In the genomic region with DNA sequence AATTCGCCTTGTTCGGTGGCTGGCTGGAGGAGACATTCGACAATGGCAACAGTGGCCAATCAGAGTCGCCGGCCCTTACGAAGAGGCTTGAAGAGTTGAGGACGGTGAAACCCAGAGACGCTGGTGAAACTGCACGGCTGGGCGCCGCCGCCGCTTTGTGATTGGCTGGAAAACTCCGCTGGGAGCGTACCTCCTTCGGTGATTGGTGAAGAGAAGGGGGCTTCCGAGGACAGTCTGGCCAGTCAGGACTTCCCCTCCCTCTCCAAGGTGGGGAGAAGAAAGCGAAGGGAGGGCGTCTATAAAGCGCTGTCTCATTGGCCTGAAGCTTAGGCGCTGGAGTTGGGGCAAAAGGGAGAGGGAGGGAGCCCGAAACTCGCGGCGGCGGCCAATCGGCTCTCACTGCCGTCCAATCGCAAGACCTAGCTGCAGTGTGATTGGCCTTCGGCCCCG, we compare ENCODE assay signal across 8 cellular contexts. TPM values are rescaled to one million over a fixed set of nuclear protein-coding genes. Genes with fewer than 3 reads are reported as not detected.
A peak's percentile ranks its signal among the peaks of the same experiment; 100 is the strongest.
DNase-seq lines count a peak whose midpoint lies in the region; ATAC-seq, FAIRE-seq and TF ChIP-seq lines count a peak whose summit lies in the region.

No MANE protein-coding gene starts in this region.

- H3K9me3 ChIP-seq in SK-N-SH (no peaks in the 10 kb centered on the region), smooth muscle cell (replicated peaks; ENCODE audit: low read depth) (no peaks in the 10 kb centered on the region)

- H3K27ac Mint-ChIP-seq in central memory CD8-positive, alpha-beta T cell (ENCODE audit: low read depth) = no peak overlapping the region

- H3K4me2 ChIP-seq in SK-N-SH (peak overlapping the region; percentile 85; the same call in 1 of the 2 replicates), smooth muscle cell (peak overlapping the region; percentile 89)

- no peaks in the 10 kb centered on the region for H3K9me3 Mint-ChIP-seq in central memory CD8-positive, alpha-beta T cell

- WGBS in SK-N-SH (ENCODE audit: low lambda C conversion rate) = under 1% methylated on average over 25 of the region's 31 CpGs
- WGBS in smooth muscle cell (ENCODE audit: low lambda C conversion rate) = under 1% methylated on average over 31 of the region's 31 CpGs

- ATAC-seq in HG02798 (IDR thresholded peaks at IDR 0.05; ENCODE audit: poor library complexity, unreplicated experiment) = peak; percentile 72
- peak; percentile 67 for ATAC-seq in central memory CD8-positive, alpha-beta T cell (replicated peaks; ENCODE audit: extremely low read depth, poor library complexity, severe bottlenecking)

- H3K27me3 ChIP-seq in SK-N-SH (ENCODE audit: insufficient read depth) (no peaks in the 10 kb centered on the region), smooth muscle cell (ENCODE audit: low read depth) (no peaks in the 10 kb centered on the region)

- H3K36me3 Mint-ChIP-seq in central memory CD8-positive, alpha-beta T cell (ENCODE audit: insufficient read depth) = peaks cover 25% of the 10 kb centered on the region

- CTCF ChIA-PET in SK-N-SH (lab: Yijun Ruan, JAX) = interaction anchor here (1.2 to 2.0 kb wide), 4 partner anchors 203 to 323 kb away, joined by 3 to 13 read pairs (median 4); no protein-coding TSS in a partner anchor

- H3K27me3 Mint-ChIP-seq in central memory CD8-positive, alpha-beta T cell = no peaks in the 10 kb centered on the region

- POLR2A ChIA-PET in SK-N-SH (lab: Yijun Ruan, JAX) = interaction anchor here (0.6 to 3.2 kb wide), 13 partner anchors 14 to 762 kb away, joined by 3 to 28 read pairs (median 3); a partner anchor contains a TSS

- H3K79me2 ChIP-seq in SK-N-SH (ENCODE audit: insufficient read depth) (peaks cover 80% of the 10 kb centered on the region), smooth muscle cell (ENCODE audit: low read depth) (peaks cover 64% of the 10 kb centered on the region)

- peak; percentile 100 for FAIRE-seq in A204.1 (lab: Jason Lieb, UNC)

- peaks cover 28% of the 10 kb centered on the region for H3K4me1 Mint-ChIP-seq in central memory CD8-positive, alpha-beta T cell

- no peak overlapping the region for H3K4me3 Mint-ChIP-seq in central memory CD8-positive, alpha-beta T cell

- DNase-seq in NCI-H1105 treated with DMSO at 0.1 percent for 48 hours (lab: John Stamatoyannopoulos, UW) (peak; percentile 100), SK-N-SH (peak; percentile 90), inferior parietal cortex (ENCODE audit: extremely low spot score) (peak; percentile 100), smooth muscle cell (lab: John Stamatoyannopoulos, UW; ENCODE audit: unreplicated experiment) (peak; percentile 100)
- DNase-seq in central memory CD8-positive, alpha-beta T cell (ENCODE audit: low spot score in 2 of 2) = no peak

- no peaks in the 10 kb centered on the region for H3K9me2 ChIP-seq in SK-N-SH

- H2AFZ ChIP-seq in SK-N-SH (ENCODE audit: low read depth) (no peak overlapping the region), smooth muscle cell (ENCODE audit: low read depth) (no peak overlapping the region)

- peak in 1 of 2 experiments; percentile 58; a peak in 2 of 4 replicates for TF ChIP-seq EP300 in SK-N-SH (IDR thresholded peaks at IDR 0.05; ENCODE audit: borderline replicate concordance in 1 of 2, low read depth in 1 of 2, low read length in 1 of 2)

- H3K9ac ChIP-seq in SK-N-SH = peak overlapping the region; percentile 100
- H3K9ac ChIP-seq in smooth muscle cell (ENCODE audit: low read depth) = peak overlapping the region; percentile 99

- H3F3A ChIP-seq in SK-N-SH (replicated peaks; ENCODE audit: insufficient read depth) (peaks cover 8% of the 10 kb centered on the region), smooth muscle cell (ENCODE audit: low read depth) (no peaks in the 10 kb centered on the region)

- H3K4me3 ChIP-seq in GM12875 (ENCODE audit: low read depth, low read length) (peak overlapping the region; percentile 79), SK-N-SH (ENCODE audit: low read depth in 2 of 2, low read length in 1 of 2) (peak overlapping the region; percentile 73 to 95), smooth muscle cell (peak overlapping the region; percentile 98)

- TF ChIP-seq RAD21 in SK-N-SH (IDR thresholded peaks at IDR 0.05; ENCODE audit: low read length) = 0 out of 2 replicates have a peak, but pooled peaks have one; percentile 2

- H3K4me1 ChIP-seq in SK-N-SH (ENCODE audit: control insufficient read depth in 1 of 2, insufficient read depth in 2 of 2, low read depth in 1 of 2, low read length in 1 of 2) (peaks cover 8 to 10% of the 10 kb centered on the region in 2 experiments; a peak in 2 of 4 replicates), smooth muscle cell (ENCODE audit: low read depth) (peaks cover 39% of the 10 kb centered on the region)

- H3K36me3 ChIP-seq in SK-N-SH (replicated peaks in 1 of 2; ENCODE audit: control insufficient read depth in 1 of 2, insufficient read depth in 2 of 2, low read length in 1 of 2) = peaks cover 3 to 8% of the 10 kb centered on the region in 2 experiments
- no peaks in the 10 kb centered on the region for H3K36me3 ChIP-seq in smooth muscle cell (ENCODE audit: low read depth)

- TF ChIP-seq CTCF in GM12875 (IDR thresholded peaks at IDR 0.05; ENCODE audit: borderline replicate concordance, insufficient read depth, low read depth, low read length) = no peak
- no peak for TF ChIP-seq CTCF in SK-N-SH (IDR thresholded peaks at IDR 0.05)
- TF ChIP-seq CTCF in smooth muscle cell (IDR thresholded peaks at IDR 0.05; ENCODE audit: borderline replicate concordance, insufficient read depth, poor library complexity, severe bottlenecking) = no peak

- peak overlapping the region; percentile 99 to 100 for H3K27ac ChIP-seq in SK-N-SH (ENCODE audit: low read depth in 2 of 2, low read length in 1 of 2)
- peak overlapping the region; percentile 100 for H3K27ac ChIP-seq in smooth muscle cell (ENCODE audit: low read depth)

- peaks cover 38% of the 10 kb centered on the region for H4K20me1 ChIP-seq in SK-N-SH (ENCODE audit: insufficient read depth)
- peaks cover 38% of the 10 kb centered on the region for H4K20me1 ChIP-seq in smooth muscle cell (ENCODE audit: low read depth)

TF ChIP-seq in SK-N-SH, 30 proteins besides CTCF, POLR2A, EP300 and RAD21 (continues in another document):
- TF ChIP-seq YY1 (IDR thresholded peaks at IDR 0.05; ENCODE audit: low read depth) = no peak
- TF ChIP-seq MXI1 (IDR thresholded peaks at IDR 0.05; ENCODE audit: low read depth, low read length) = peak; percentile 55; the same call in 1 of the 2 replicates
- TF ChIP-seq SIN3A (IDR thresholded peaks at IDR 0.05; ENCODE audit: borderline replicate concordance, low read depth, low read length) = no peak
- no peak for TF ChIP-seq ELF1 (IDR thresholded peaks at IDR 0.05)
- TF ChIP-seq, protein P1, sequence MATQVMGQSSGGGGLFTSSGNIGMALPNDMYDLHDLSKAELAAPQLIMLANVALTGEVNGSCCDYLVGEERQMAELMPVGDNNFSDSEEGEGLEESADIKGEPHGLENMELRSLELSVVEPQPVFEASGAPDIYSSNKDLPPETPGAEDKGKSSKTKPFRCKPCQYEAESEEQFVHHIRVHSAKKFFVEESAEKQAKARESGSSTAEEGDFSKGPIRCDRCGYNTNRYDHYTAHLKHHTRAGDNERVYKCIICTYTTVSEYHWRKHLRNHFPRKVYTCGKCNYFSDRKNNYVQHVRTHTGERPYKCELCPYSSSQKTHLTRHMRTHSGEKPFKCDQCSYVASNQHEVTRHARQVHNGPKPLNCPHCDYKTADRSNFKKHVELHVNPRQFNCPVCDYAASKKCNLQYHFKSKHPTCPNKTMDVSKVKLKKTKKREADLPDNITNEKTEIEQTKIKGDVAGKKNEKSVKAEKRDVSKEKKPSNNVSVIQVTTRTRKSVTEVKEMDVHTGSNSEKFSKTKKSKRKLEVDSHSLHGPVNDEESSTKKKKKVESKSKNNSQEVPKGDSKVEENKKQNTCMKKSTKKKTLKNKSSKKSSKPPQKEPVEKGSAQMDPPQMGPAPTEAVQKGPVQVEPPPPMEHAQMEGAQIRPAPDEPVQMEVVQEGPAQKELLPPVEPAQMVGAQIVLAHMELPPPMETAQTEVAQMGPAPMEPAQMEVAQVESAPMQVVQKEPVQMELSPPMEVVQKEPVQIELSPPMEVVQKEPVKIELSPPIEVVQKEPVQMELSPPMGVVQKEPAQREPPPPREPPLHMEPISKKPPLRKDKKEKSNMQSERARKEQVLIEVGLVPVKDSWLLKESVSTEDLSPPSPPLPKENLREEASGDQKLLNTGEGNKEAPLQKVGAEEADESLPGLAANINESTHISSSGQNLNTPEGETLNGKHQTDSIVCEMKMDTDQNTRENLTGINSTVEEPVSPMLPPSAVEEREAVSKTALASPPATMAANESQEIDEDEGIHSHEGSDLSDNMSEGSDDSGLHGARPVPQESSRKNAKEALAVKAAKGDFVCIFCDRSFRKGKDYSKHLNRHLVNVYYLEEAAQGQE (IDR thresholded peaks at IDR 0.05; ENCODE audit: low read depth, low read length) = no peak
- TF ChIP-seq, protein P2, sequence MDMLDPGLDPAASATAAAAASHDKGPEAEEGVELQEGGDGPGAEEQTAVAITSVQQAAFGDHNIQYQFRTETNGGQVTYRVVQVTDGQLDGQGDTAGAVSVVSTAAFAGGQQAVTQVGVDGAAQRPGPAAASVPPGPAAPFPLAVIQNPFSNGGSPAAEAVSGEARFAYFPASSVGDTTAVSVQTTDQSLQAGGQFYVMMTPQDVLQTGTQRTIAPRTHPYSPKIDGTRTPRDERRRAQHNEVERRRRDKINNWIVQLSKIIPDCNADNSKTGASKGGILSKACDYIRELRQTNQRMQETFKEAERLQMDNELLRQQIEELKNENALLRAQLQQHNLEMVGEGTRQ (IDR thresholded peaks at IDR 0.05; ENCODE audit: borderline replicate concordance, low read depth, low read length) = no peak
- 0 out of 2 replicates have a peak, but pooled peaks have one; percentile 15 for TF ChIP-seq NRF1 (IDR thresholded peaks at IDR 0.05; ENCODE audit: low read depth, low read length)
- TF ChIP-seq POLR2AphosphoS5 (IDR thresholded peaks at IDR 0.05; ENCODE audit: low read depth, low read length) = no peak
- no peak for TF ChIP-seq TEAD4 (IDR thresholded peaks at IDR 0.05; ENCODE audit: borderline replicate concordance, insufficient read depth)
- no peak for TF ChIP-seq NFIC (IDR thresholded peaks at IDR 0.05; ENCODE audit: borderline replicate concordance)
- peak; percentile 21; the same call in 1 of the 2 replicates for TF ChIP-seq RCOR1 (IDR thresholded peaks at IDR 0.05; ENCODE audit: low read length)
- TF ChIP-seq, protein P3, sequence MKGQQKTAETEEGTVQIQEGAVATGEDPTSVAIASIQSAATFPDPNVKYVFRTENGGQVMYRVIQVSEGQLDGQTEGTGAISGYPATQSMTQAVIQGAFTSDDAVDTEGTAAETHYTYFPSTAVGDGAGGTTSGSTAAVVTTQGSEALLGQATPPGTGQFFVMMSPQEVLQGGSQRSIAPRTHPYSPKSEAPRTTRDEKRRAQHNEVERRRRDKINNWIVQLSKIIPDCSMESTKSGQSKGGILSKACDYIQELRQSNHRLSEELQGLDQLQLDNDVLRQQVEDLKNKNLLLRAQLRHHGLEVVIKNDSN (IDR thresholded peaks at IDR 0.05; ENCODE audit: borderline replicate concordance, low read depth) = no peak

RNA-seq across cellular contexts. Expression of a gene that starts 0.6 kb away (rescaled TPM):
- 15.9 and 19.7 TPM in 2 replicates for polyA plus RNA-seq in SK-N-SH (2012; rRNA removed)
- polyA plus RNA-seq in SK-N-SH (2012; cell fraction: cytosol; rRNA removed) = 21.3 TPM in 2 replicates
- 6.5 and 14.0 TPM in 2 replicates for polyA plus RNA-seq in SK-N-SH (2012; cell fraction: nucleus; rRNA removed)
- 60.6 and 61.8 TPM in 2 replicates for total RNA-seq in smooth muscle cell
- polyA plus RNA-seq in smooth muscle cell = 27.3 and 36.6 TPM in 2 replicates

Comparison
In these comparisons a context has a peak if more than half of its experiments do, and no peak if none do; other contexts are left out.
1. DNase-seq: peak in NCI-H1105 treated with DMSO at 0.1 percent for 48 hours (single experiment), SK-N-SH (single experiment), inferior parietal cortex (single experiment) and smooth muscle cell (single experiment); none in central memory CD8-positive, alpha-beta T cell (0 of 2).
2. Peak in every context shown above with its lines, with median percentiles within 50 percentile points of each other: H3K4me3 ChIP-seq.